ENCODE assay signal across 20 cellular contexts in genomic region chr4:174010547-174010946, GRCh38.
"Had no signal": no experiment of that assay in that cellular context is flagged by ENCODE, and none has a peak within 500 bp of the region (broad histone marks: within the 10 kb centered on the region; RNA-seq: fewer than 3 reads in every experiment).

No MANE protein-coding gene starts in this region.

- DNase-seq: islet precursor cell; left ventricle myocardium inferior; midbrain; mucosa of descending colon; naive thymus-derived CD4-positive, alpha-beta T cell; ovary; right cardiac atrium; spleen; stimulated activated CD4-positive, alpha-beta T cell treated with anti-CD3 and anti-CD28 coated beads, Interleukin-4, amount 100 ng/mL, for 24 hours; stimulated activated naive CD4-positive, alpha-beta T cell; uterus had no signal

- H3K4me1 ChIP-seq: spleen, uterus had no signal

- ATAC-seq: mucosa of descending colon; naive thymus-derived CD4-positive, alpha-beta T cell; natural killer cell treated with Interleukin-12 subunit alpha and Interleukin-12 subunit beta and Interleukin-15 and Interleukin-18, amount 100 ng/mL, for 72 hours; right cardiac atrium; sciatic nerve; stimulated activated effector memory CD8-positive, alpha-beta T cell treated with anti-CD3 and anti-CD28 coated beads, Interleukin-12 subunit alpha, Interleukin-12 subunit beta, amount 100 ng/mL, for 72 hours had no signal

- H3K36me3 ChIP-seq: left ventricle myocardium inferior, ovary, spleen, tibial nerve, uterus had no signal

- H3K27me3 Mint-ChIP-seq: natural killer cell treated with Interleukin-12 subunit alpha and Interleukin-12 subunit beta and Interleukin-15 and Interleukin-18, amount 100 ng/mL, for 72 hours; stimulated activated naive CD8-positive, alpha-beta T cell treated with anti-CD3 and anti-CD28 coated beads, Interleukin-15, Interleukin-2, amounts not matched to agents 100 ng/mL and 50 ng/mL, for 24 hours; type B pancreatic cell had no signal

- H3K9me3 ChIP-seq: left ventricle myocardium inferior, mucosa of descending colon, ovary, spleen, tibial nerve, uterus had no signal

- H3K27ac ChIP-seq: left ventricle myocardium inferior, ovary, skin epidermis, spleen, tibial nerve, uterus had no signal

- H3K27me3 ChIP-seq: ovary, spleen, tibial nerve, uterus had no signal

- H3K4me3 Mint-ChIP-seq: naive thymus-derived CD4-positive, alpha-beta T cell; natural killer cell treated with Interleukin-12 subunit alpha and Interleukin-12 subunit beta and Interleukin-15 and Interleukin-18, amount 100 ng/mL, for 72 hours; stimulated activated effector memory CD8-positive, alpha-beta T cell treated with anti-CD3 and anti-CD28 coated beads, Interleukin-12 subunit alpha, Interleukin-12 subunit beta, amount 100 ng/mL, for 72 hours; stimulated activated naive CD8-positive, alpha-beta T cell treated with anti-CD3 and anti-CD28 coated beads, Interleukin-15, Interleukin-2, amounts not matched to agents 100 ng/mL and 50 ng/mL, for 24 hours; type B pancreatic cell had no signal

- H3K9me3 Mint-ChIP-seq: stimulated activated naive CD8-positive, alpha-beta T cell treated with anti-CD3 and anti-CD28 coated beads, Interleukin-15, Interleukin-2, amounts not matched to agents 100 ng/mL and 50 ng/mL, for 24 hours; type B pancreatic cell had no signal

- H3K4me3 ChIP-seq: left ventricle myocardium inferior, lung, mucosa of descending colon, ovary, skin epidermis, spleen, tibial nerve, uterus had no signal

- H3K27ac Mint-ChIP-seq: naive thymus-derived CD4-positive, alpha-beta T cell; natural killer cell treated with Interleukin-12 subunit alpha and Interleukin-12 subunit beta and Interleukin-15 and Interleukin-18, amount 100 ng/mL, for 72 hours; progenitor cell of endocrine pancreas; stimulated activated effector memory CD8-positive, alpha-beta T cell treated with anti-CD3 and anti-CD28 coated beads, Interleukin-12 subunit alpha, Interleukin-12 subunit beta, amount 100 ng/mL, for 72 hours; stimulated activated naive CD8-positive, alpha-beta T cell treated with anti-CD3 and anti-CD28 coated beads, Interleukin-15, Interleukin-2, amounts not matched to agents 100 ng/mL and 50 ng/mL, for 24 hours; type B pancreatic cell had no signal

- H3K4me1 Mint-ChIP-seq: naive thymus-derived CD4-positive, alpha-beta T cell; stimulated activated effector memory CD8-positive, alpha-beta T cell treated with anti-CD3 and anti-CD28 coated beads, Interleukin-12 subunit alpha, Interleukin-12 subunit beta, amount 100 ng/mL, for 72 hours had no signal

- H3K36me3 Mint-ChIP-seq: naive thymus-derived CD4-positive, alpha-beta T cell; natural killer cell treated with Interleukin-12 subunit alpha and Interleukin-12 subunit beta and Interleukin-15 and Interleukin-18, amount 100 ng/mL, for 72 hours; stimulated activated effector memory CD8-positive, alpha-beta T cell treated with anti-CD3 and anti-CD28 coated beads, Interleukin-12 subunit alpha, Interleukin-12 subunit beta, amount 100 ng/mL, for 72 hours; type B pancreatic cell had no signal
